14 cellular contexts compared by ENCODE assay signal in the genomic region with DNA sequence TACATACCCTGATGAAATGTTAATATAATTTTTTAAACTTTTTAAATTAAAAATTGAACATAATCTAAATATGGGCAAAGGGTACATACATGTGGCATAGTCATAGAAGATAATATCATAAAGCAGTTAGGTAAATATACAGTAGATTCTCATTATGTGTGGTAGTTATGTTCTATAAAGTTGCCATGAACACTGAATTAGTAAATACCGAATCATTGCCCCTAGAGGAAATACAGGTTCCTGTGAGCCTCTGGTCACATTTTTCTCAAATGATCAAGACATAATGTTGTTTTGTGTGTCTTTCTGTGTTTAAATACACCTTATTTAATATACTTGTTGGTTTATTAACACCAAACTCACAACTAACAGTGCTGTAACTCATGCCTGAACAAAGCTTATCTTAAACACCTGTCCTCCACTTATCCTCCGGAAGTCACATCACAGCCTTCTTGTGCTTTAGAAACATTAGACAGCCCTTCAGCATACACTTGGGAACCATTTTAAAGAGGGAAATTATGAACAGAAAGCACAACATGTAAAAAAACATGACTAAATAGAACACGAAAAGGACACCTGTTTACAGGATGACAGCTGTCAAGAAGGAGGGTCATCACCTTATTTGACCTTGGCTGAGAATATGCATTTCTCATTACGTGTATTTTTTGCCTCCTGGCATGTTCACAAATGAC.
DNase-seq lines count a peak whose midpoint lies in the region; ATAC-seq and TF ChIP-seq lines count a peak whose summit lies in the region.
"Had no signal": no experiment of that assay in that cellular context is flagged by ENCODE, and none has a peak within 500 bp of the region (broad histone marks: within the 10 kb centered on the region; RNA-seq: fewer than 3 reads in every experiment).

No MANE protein-coding gene starts in this region.

- H4K20me1 ChIP-seq in mammary epithelial cell (ENCODE audit: insufficient read depth, low read length) (no peaks in the 10 kb centered on the region), smooth muscle cell (ENCODE audit: low read depth) (no peaks in the 10 kb centered on the region)

- ATAC-seq in GM21515 (IDR thresholded peaks at IDR 0.05; ENCODE audit: unreplicated experiment) (no peak), sciatic nerve (no peak), GM18520 (IDR thresholded peaks at IDR 0.05; ENCODE audit: unreplicated experiment) (no peak)
- ATAC-seq: HCT116 had no signal

- H3K4me1 ChIP-seq in mammary epithelial cell (ENCODE audit: insufficient read depth, low read length) (peaks cover 22% of the 10 kb centered on the region), smooth muscle cell (ENCODE audit: low read depth) (peaks cover 10% of the 10 kb centered on the region)

- in situ Hi-C loops in mammary epithelial cell (cut with MboI; ENCODE audit: low sequenced_read_pairs in 2 of 2), result no loop called here

- CTCF ChIA-PET in mammary epithelial cell (lab: Charles Lee; ENCODE audit: low non-redundant PET), result no interaction called here

- peak overlapping the region; percentile 24 for H3K9ac ChIP-seq in mammary epithelial cell (ENCODE audit: insufficient read depth, low read length)
- H3K9ac ChIP-seq in smooth muscle cell (ENCODE audit: low read depth), result no peak overlapping the region

- no peaks in the 10 kb centered on the region for H3F3A ChIP-seq in smooth muscle cell (ENCODE audit: low read depth)

- H3K9me3 ChIP-seq in mammary epithelial cell (replicated peaks; ENCODE audit: insufficient read depth, low read length) (no peaks in the 10 kb centered on the region), smooth muscle cell (replicated peaks; ENCODE audit: low read depth) (no peaks in the 10 kb centered on the region)

- dilution Hi-C loops in mammary epithelial cell (cut with HindIII; ENCODE audit: low sequenced_read_pairs), result no loop called here

- H2AFZ ChIP-seq in mammary epithelial cell (ENCODE audit: low read depth, low read length) (no peak overlapping the region), smooth muscle cell (ENCODE audit: low read depth) (no peak overlapping the region)

- no peak overlapping the region for H3K4me3 ChIP-seq in mammary epithelial cell (replicated peaks in 1 of 3; ENCODE audit: insufficient read depth in 1 of 3, low read depth in 2 of 3, low read length in 3 of 3)
- H3K4me3 ChIP-seq in smooth muscle cell, result no peak overlapping the region

- intact Hi-C loops in mammary epithelial cell (cut with micrococcal nuclease), result loop anchor here (1.0 kb wide), 2 partner anchors 26 to 44 kb away; no protein-coding TSS in a partner anchor
- intact Hi-C loops in sciatic nerve (cut with DNase I), result no loop called here

- H3K4me2 ChIP-seq in mammary epithelial cell (ENCODE audit: insufficient read depth, low read depth, low read length) (peak overlapping the region; percentile 39), smooth muscle cell (no peak overlapping the region)

- peak overlapping the region; percentile 80 for H3K27ac ChIP-seq in mammary epithelial cell (ENCODE audit: insufficient read depth, low read depth, low read length)
- H3K27ac ChIP-seq in smooth muscle cell (ENCODE audit: low read depth), result peak overlapping the region; percentile 57

- no peaks in the 10 kb centered on the region for H3K79me2 ChIP-seq in mammary epithelial cell (ENCODE audit: insufficient read depth, low read length)
- H3K79me2 ChIP-seq in smooth muscle cell (ENCODE audit: low read depth), result no peaks in the 10 kb centered on the region

- TF ChIP-seq CTCF in mammary epithelial cell (conservative IDR thresholded peaks at IDR 0.05 in 1 of 2, IDR thresholded peaks at IDR 0.05 in 1 of 2; ENCODE audit: extremely low read depth in 1 of 2, insufficient read depth in 1 of 2, low read depth in 1 of 2, low read length in 2 of 2) (no peak), smooth muscle cell (IDR thresholded peaks at IDR 0.05; ENCODE audit: borderline replicate concordance, insufficient read depth, poor library complexity, severe bottlenecking) (no peak)

- WGBS in mammary epithelial cell (ENCODE audit: low coverage, missing lambda C conversion rate), result 53% methylated on average over 4 of the region's 4 CpGs
- WGBS in smooth muscle cell (ENCODE audit: low lambda C conversion rate), result 70% methylated on average over 4 of the region's 4 CpGs

- BruUV-seq in mammary epithelial cell (replicated peaks; lab: Mats Ljungman, UMichigan), result TSS peak; percentile 65

- H3K27me3 ChIP-seq in mammary epithelial cell (ENCODE audit: insufficient read depth, low read length) (no peaks in the 10 kb centered on the region), smooth muscle cell (ENCODE audit: low read depth) (no peaks in the 10 kb centered on the region)

- DNase-seq in NCI-H1694 (lab: John Stamatoyannopoulos, UW), result peak; percentile 6
- no peak for DNase-seq in NCI-H1694 treated with DMSO at 0.1 percent for 48 hours (lab: John Stamatoyannopoulos, UW)
- DNase-seq in NCI-H226, result peak; percentile 16
- DNase-seq in mammary epithelial cell, result peak; percentile 80
- DNase-seq in smooth muscle cell (lab: John Stamatoyannopoulos, UW; ENCODE audit: unreplicated experiment), result no peak
- DNase-seq in sciatic nerve (ENCODE audit: low spot score), result no peak
- DNase-seq: activated CD4-positive, alpha-beta T cell treated with anti-CD3 and anti-CD28 coated beads for 4 hours; activated effector memory CD4-positive, alpha-beta T cell treated with anti-CD3 and anti-CD28 coated beads, Interleukin-2, amount 50 U/mL, for 16 hours; Calu3; NCI-H524 treated with DMSO at 0.1 percent for 48 hours; T-helper 1 cell had no signal

- H3K36me3 ChIP-seq in mammary epithelial cell (ENCODE audit: insufficient read depth, low read length) (no peaks in the 10 kb centered on the region), smooth muscle cell (ENCODE audit: low read depth) (no peaks in the 10 kb centered on the region)

Comparison
In these comparisons a context has a peak if more than half of its experiments do, and no peak if none do; other contexts are left out.
1. DNase-seq: peak in NCI-H1694 (single experiment), NCI-H226 (single experiment) and mammary epithelial cell (single experiment); none in NCI-H1694 treated with DMSO at 0.1 percent for 48 hours (single experiment), smooth muscle cell (single experiment) and sciatic nerve (single experiment).